Comparison of ENCODE assay signal across 9 cellular contexts in the genomic region with DNA sequence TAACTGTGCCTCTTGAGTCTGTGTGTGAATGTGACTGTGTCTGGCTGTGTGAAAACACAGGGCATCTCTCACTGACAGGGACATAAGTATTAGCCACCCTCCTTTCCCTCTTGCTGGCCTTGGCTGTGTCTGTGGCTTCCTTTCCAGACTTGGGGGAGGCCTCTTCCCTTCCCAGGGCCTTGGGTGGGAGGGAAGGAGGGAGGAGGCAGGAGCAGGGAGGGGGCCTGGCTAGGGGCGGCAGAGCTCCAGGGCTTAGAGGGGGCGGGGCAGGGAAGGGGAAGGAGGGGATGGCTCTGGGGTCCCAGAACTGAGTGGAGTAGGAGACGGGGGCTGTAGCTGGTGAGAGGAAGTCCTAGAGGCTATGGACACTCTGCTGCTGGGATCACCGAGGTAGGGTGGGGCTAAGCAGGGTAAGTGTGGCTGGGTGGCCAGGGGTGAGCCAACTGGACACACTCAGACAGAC. TPM values are rescaled to one million over a fixed set of nuclear protein-coding genes. Genes with fewer than 3 reads are reported as not detected.
DNase-seq lines count a peak whose midpoint lies in the region; ATAC-seq and TF ChIP-seq lines count a peak whose summit lies in the region.
"Had no signal": no experiment of that assay in that cellular context is flagged by ENCODE, and none has a peak within 500 bp of the region (broad histone marks: within the 10 kb centered on the region; RNA-seq: fewer than 3 reads in every experiment).

No MANE protein-coding gene starts in this region.

- no peak for TF ChIP-seq POLR2A in esophagus muscularis mucosa (IDR thresholded peaks at IDR 0.05; ENCODE audit: low read depth)

- H3K27ac Mint-ChIP-seq in activated T-helper 2 cell treated with anti-CD3 and anti-CD28 coated beads, Interferon-gamma antibody, Interleukin-2, Interleukin-4, amounts not matched to agents 10 μg/mL and 5 μg/mL and 100 μg/mL, durations not matched to agents 14 hours and 24 hours and 36 hours: no peak overlapping the region

- H3K4me3 ChIP-seq in A673 (ENCODE audit: low read depth, low read length, poor library complexity, severe bottlenecking) (no peak overlapping the region), esophagus muscularis mucosa (peak overlapping the region in 3 of 4 donors; percentile 24 to 58 (median 51)), neuronal stem cell (ENCODE audit: low read length in 2 of 2) (no peak overlapping the region)

- H2AK5ac ChIP-seq in neuronal stem cell (ENCODE audit: low read depth, low read length): peak overlapping the region; percentile 77

- H3K18ac ChIP-seq in neuronal stem cell (ENCODE audit: low read length): peak overlapping the region; percentile 92

- H3K36me3 ChIP-seq in A673 (ENCODE audit: insufficient read depth, low read length, poor library complexity, severe bottlenecking) (peaks cover 8% of the 10 kb centered on the region), esophagus muscularis mucosa (peaks cover 10 to 29% (median 19%) of the 10 kb centered on the region in 4 donors), neuronal stem cell (replicated peaks in 1 of 2; ENCODE audit: control insufficient read depth in 2 of 2, insufficient read depth in 2 of 2, low read length in 2 of 2) (peaks cover 12 to 16% of the 10 kb centered on the region in 2 donors)

- no peak overlapping the region for H4K91ac ChIP-seq in neuronal stem cell (ENCODE audit: low read depth, low read length, poor library complexity)

- H2BK120ac ChIP-seq in neuronal stem cell (ENCODE audit: low read depth, low read length): peak overlapping the region; percentile 32

- intact Hi-C loops in A673 (cut with micrococcal nuclease; ENCODE audit: unreplicated experiment) (no loop called here), esophagus muscularis mucosa (cut with DNase I) (loop anchor here (10.0 kb wide), 1 partner anchor 59 kb away; no protein-coding TSS in a partner anchor)
- intact Hi-C loops in activated T-helper 2 cell treated with anti-CD3 and anti-CD28 coated beads, Interferon-gamma antibody, Interleukin-2, Interleukin-4, amounts not matched to agents 10 μg/mL and 5 μg/mL and 100 μg/mL, durations not matched to agents 14 hours and 24 hours and 36 hours (cut with micrococcal nuclease): no loop called here

- DNase-seq in A673 (ENCODE audit: low spot score): peak; percentile 32
- DNase-seq in NCI-H1694 (lab: John Stamatoyannopoulos, UW): peak; percentile 42
- no peak for DNase-seq in esophagus muscularis mucosa (ENCODE audit: extremely low spot score)
- DNase-seq in neuronal stem cell (ENCODE audit: low spot score): no peak
- no peak for DNase-seq in stimulated activated CD8-positive, alpha-beta memory T cell treated with anti-CD3 and anti-CD28 coated beads, Interleukin-4, amount 100 ng/mL, for 48 hours
- no peak for DNase-seq in activated T-helper 2 cell treated with anti-CD3 and anti-CD28 coated beads, Interferon-gamma antibody, Interleukin-2, Interleukin-4, amounts not matched to agents 10 μg/mL and 5 μg/mL and 100 μg/mL, durations not matched to agents 14 hours and 24 hours and 36 hours (ENCODE audit: low spot score)
- DNase-seq in NCI-H2196 treated with DMSO at 0.1 percent for 48 hours (lab: John Stamatoyannopoulos, UW; ENCODE audit: unreplicated experiment): no peak
- DNase-seq: CD4-positive, alpha-beta T cell had no signal

- peaks cover 26% of the 10 kb centered on the region for H3K36me3 Mint-ChIP-seq in activated T-helper 2 cell treated with anti-CD3 and anti-CD28 coated beads, Interferon-gamma antibody, Interleukin-2, Interleukin-4, amounts not matched to agents 10 μg/mL and 5 μg/mL and 100 μg/mL, durations not matched to agents 14 hours and 24 hours and 36 hours (ENCODE audit: low read depth)

- peak overlapping the region; percentile 80 for H2BK15ac ChIP-seq in neuronal stem cell (ENCODE audit: low read length)

- POLR2A ChIA-PET in A673 (lab: Charles Lee; ENCODE audit: low non-redundant PET): no interaction called here

- TF ChIP-seq CTCF in A673 (conservative IDR thresholded peaks at IDR 0.05; ENCODE audit: low read depth, low read length): no peak
- no peak for TF ChIP-seq CTCF in esophagus muscularis mucosa (IDR thresholded peaks at IDR 0.05)

- H3K4me2 ChIP-seq in neuronal stem cell (ENCODE audit: insufficient read depth, low read length, poor library complexity, severe bottlenecking): peak overlapping the region; percentile 20

- H3K27me3 Mint-ChIP-seq in activated T-helper 2 cell treated with anti-CD3 and anti-CD28 coated beads, Interferon-gamma antibody, Interleukin-2, Interleukin-4, amounts not matched to agents 10 μg/mL and 5 μg/mL and 100 μg/mL, durations not matched to agents 14 hours and 24 hours and 36 hours (ENCODE audit: low read depth): no peaks in the 10 kb centered on the region
- H3K27me3 Mint-ChIP-seq: CD4-positive, alpha-beta T cell had no signal

- no peaks in the 10 kb centered on the region for H3K9me3 ChIP-seq in A673 (ENCODE audit: low read depth, low read length, poor library complexity, severe bottlenecking)
- H3K9me3 ChIP-seq in esophagus muscularis mucosa: no peaks in the 10 kb centered on the region
- no peaks in the 10 kb centered on the region for H3K9me3 ChIP-seq in neuronal stem cell (replicated peaks in 1 of 2; ENCODE audit: control insufficient read depth in 2 of 2, insufficient read depth in 1 of 2, low read depth in 1 of 2, low read length in 2 of 2)

- no peak overlapping the region for H3K14ac ChIP-seq in neuronal stem cell (ENCODE audit: low read length)

- no peaks in the 10 kb centered on the region for H3K9me3 Mint-ChIP-seq in activated T-helper 2 cell treated with anti-CD3 and anti-CD28 coated beads, Interferon-gamma antibody, Interleukin-2, Interleukin-4, amounts not matched to agents 10 μg/mL and 5 μg/mL and 100 μg/mL, durations not matched to agents 14 hours and 24 hours and 36 hours
- H3K9me3 Mint-ChIP-seq: CD4-positive, alpha-beta T cell had no signal

- CTCF ChIA-PET in A673 (lab: Charles Lee): no interaction called here

- H3K27me3 ChIP-seq in A673 (replicated peaks; ENCODE audit: insufficient read depth, low read depth, low read length, poor library complexity) (no peaks in the 10 kb centered on the region), esophagus muscularis mucosa (no peaks in the 10 kb centered on the region), neuronal stem cell (ENCODE audit: control insufficient read depth in 3 of 3, insufficient read depth in 3 of 3, low read depth in 1 of 3, low read length in 3 of 3) (no peaks in the 10 kb centered on the region)

- BruUV-seq in A673 (replicated peaks; lab: Mats Ljungman, UMichigan): no TSS peak

- WGBS in esophagus muscularis mucosa: 26% methylated on average over 4 of the region's 4 CpGs
- WGBS in neuronal stem cell (ENCODE audit: extremely low coverage in 2 of 2, insufficient read length in 2 of 2, insufficient replicate concordance in 1 of 2), 2 donors: no CpG with 5 or more reads among the region's 4 CpGs

- peak overlapping the region; percentile 49 for H2BK5ac ChIP-seq in neuronal stem cell (ENCODE audit: low read length)

- peak overlapping the region; percentile 79 for H3K9ac ChIP-seq in neuronal stem cell (ENCODE audit: low read depth, low read length, poor library complexity)

- H3K27ac ChIP-seq in A673 (ENCODE audit: low read depth, low read length, poor library complexity, severe bottlenecking) (peak overlapping the region; percentile 74), esophagus muscularis mucosa (replicated peaks in 1 of 4) (peak overlapping the region; percentile 80 to 83 (median 82)), neuronal stem cell (replicated peaks; ENCODE audit: low read length) (peak overlapping the region; percentile 19)

- peaks cover 1% of the 10 kb centered on the region for H3K79me1 ChIP-seq in neuronal stem cell (ENCODE audit: low read depth, low read length)

- H3K4me1 Mint-ChIP-seq in activated T-helper 2 cell treated with anti-CD3 and anti-CD28 coated beads, Interferon-gamma antibody, Interleukin-2, Interleukin-4, amounts not matched to agents 10 μg/mL and 5 μg/mL and 100 μg/mL, durations not matched to agents 14 hours and 24 hours and 36 hours (ENCODE audit: low read depth): peaks cover 20% of the 10 kb centered on the region

- H3K4me1 ChIP-seq in A673 (ENCODE audit: insufficient read depth, low read length, poor library complexity, severe bottlenecking) (peaks cover 25% of the 10 kb centered on the region), esophagus muscularis mucosa (peaks cover 45 to 61% (median 54%) of the 10 kb centered on the region in 4 donors), neuronal stem cell (ENCODE audit: control insufficient read depth in 2 of 2, insufficient read depth in 1 of 2, low read depth in 1 of 2, low read length in 2 of 2) (peaks cover 30 to 31% of the 10 kb centered on the region in 2 donors)

- no peak overlapping the region for H3K23ac ChIP-seq in neuronal stem cell (ENCODE audit: low read depth, low read length, poor library complexity)

- H2AFZ ChIP-seq in neuronal stem cell (ENCODE audit: low read length): peak overlapping the region; percentile 36

- no peak overlapping the region for H2BK12ac ChIP-seq in neuronal stem cell (ENCODE audit: low read length)

- no peak overlapping the region for H3K4me3 Mint-ChIP-seq in activated T-helper 2 cell treated with anti-CD3 and anti-CD28 coated beads, Interferon-gamma antibody, Interleukin-2, Interleukin-4, amounts not matched to agents 10 μg/mL and 5 μg/mL and 100 μg/mL, durations not matched to agents 14 hours and 24 hours and 36 hours (ENCODE audit: low read depth)
- H3K4me3 Mint-ChIP-seq: CD4-positive, alpha-beta T cell had no signal

- no peak for ATAC-seq in GM18907 (IDR thresholded peaks at IDR 0.05; ENCODE audit: unreplicated experiment)

- H3K4ac ChIP-seq in neuronal stem cell (ENCODE audit: low read length): no peak overlapping the region

- no peak for TF ChIP-seq EP300 in esophagus muscularis mucosa (IDR thresholded peaks at IDR 0.05)

- no peak overlapping the region for H4K8ac ChIP-seq in neuronal stem cell (ENCODE audit: low read depth, low read length)

RNA-seq across cellular contexts. Expression of a gene that starts 1.7 kb away (rescaled TPM):
- total RNA-seq in A673 (2021) (5.6 and 12.1 TPM in 2 replicates), esophagus muscularis mucosa (10 to 100 TPM; 33.0 to 40.2 (median 33.9) TPM)
- polyA plus RNA-seq in neuronal stem cell (2013, experiment 1 of 2): 11.9 TPM
- 11.4 TPM for polyA plus RNA-seq in neuronal stem cell (2013, experiment 2 of 2)
- total RNA-seq in activated T-helper 2 cell treated with anti-CD3 and anti-CD28 coated beads, Interferon-gamma antibody, Interleukin-2, Interleukin-4, amounts not matched to agents 10 μg/mL and 5 μg/mL and 100 μg/mL, durations not matched to agents 14 hours and 24 hours and 36 hours: 27.4 and 33.8 TPM in 2 replicates

RNA-seq across cellular contexts. Expression of a gene that starts 7.2 kb away (rescaled TPM):
- total RNA-seq in A673 (2021) (27.6 and 37.6 TPM in 2 replicates), esophagus muscularis mucosa (10 to 100 TPM; 15.9 to 34.7 (median 22.9) TPM)
- 36.4 TPM for polyA plus RNA-seq in neuronal stem cell (2013, experiment 1 of 2)
- 37.7 TPM for polyA plus RNA-seq in neuronal stem cell (2013, experiment 2 of 2)
- 74.3 and 78.4 TPM in 2 replicates for total RNA-seq in activated T-helper 2 cell treated with anti-CD3 and anti-CD28 coated beads, Interferon-gamma antibody, Interleukin-2, Interleukin-4, amounts not matched to agents 10 μg/mL and 5 μg/mL and 100 μg/mL, durations not matched to agents 14 hours and 24 hours and 36 hours

RNA-seq across cellular contexts. Expression of a gene that starts 8.8 kb away (rescaled TPM):
- total RNA-seq in A673 (2021): not detected in 2 replicates
- not detected for total RNA-seq in esophagus muscularis mucosa
- 0.49 TPM for polyA plus RNA-seq in neuronal stem cell (2013, experiment 1 of 2)
- polyA plus RNA-seq in neuronal stem cell (2013, experiment 2 of 2): 0.93 TPM
- 0.25 and 0.55 TPM in 2 replicates for total RNA-seq in activated T-helper 2 cell treated with anti-CD3 and anti-CD28 coated beads, Interferon-gamma antibody, Interleukin-2, Interleukin-4, amounts not matched to agents 10 μg/mL and 5 μg/mL and 100 μg/mL, durations not matched to agents 14 hours and 24 hours and 36 hours
- total RNA-seq: CD4-positive, alpha-beta T cell had no signal

RNA-seq across cellular contexts. Expression of a gene that starts 16.1 kb away (rescaled TPM):
- total RNA-seq in A673 (2021) (165 and 172 TPM in 2 replicates), esophagus muscularis mucosa (10 to 100 TPM; 73.4 to 90.3 (median 83.9) TPM)
- polyA plus RNA-seq in neuronal stem cell (2013, experiment 1 of 2): 108 TPM
- polyA plus RNA-seq in neuronal stem cell (2013, experiment 2 of 2): 104 TPM
- 105 and 109 TPM in 2 replicates for total RNA-seq in activated T-helper 2 cell treated with anti-CD3 and anti-CD28 coated beads, Interferon-gamma antibody, Interleukin-2, Interleukin-4, amounts not matched to agents 10 μg/mL and 5 μg/mL and 100 μg/mL, durations not matched to agents 14 hours and 24 hours and 36 hours

RNA-seq across cellular contexts. Expression of a gene that starts 24.8 kb away (rescaled TPM):
- total RNA-seq in A673 (2021): not detected in 2 replicates
- total RNA-seq in esophagus muscularis mucosa: not detected
- 19.3 TPM for polyA plus RNA-seq in neuronal stem cell (2013, experiment 1 of 2)
- polyA plus RNA-seq in neuronal stem cell (2013, experiment 2 of 2): 19.1 TPM
- 0.14 and 0.21 TPM in 2 replicates for total RNA-seq in activated T-helper 2 cell treated with anti-CD3 and anti-CD28 coated beads, Interferon-gamma antibody, Interleukin-2, Interleukin-4, amounts not matched to agents 10 μg/mL and 5 μg/mL and 100 μg/mL, durations not matched to agents 14 hours and 24 hours and 36 hours

Comparison
In these comparisons a context has a peak if more than half of its experiments do, and no peak if none do; other contexts are left out.
1. DNase-seq: peak in A673 (single experiment) and NCI-H1694 (single experiment); none in esophagus muscularis mucosa (single experiment), neuronal stem cell (single experiment), stimulated activated CD8-positive, alpha-beta memory T cell treated with anti-CD3 and anti-CD28 coated beads, Interleukin-4, amount 100 ng/mL, for 48 hours (single experiment), activated T-helper 2 cell treated with anti-CD3 and anti-CD28 coated beads, Interferon-gamma antibody, Interleukin-2, Interleukin-4, amounts not matched to agents 10 μg/mL and 5 μg/mL and 100 μg/mL, durations not matched to agents 14 hours and 24 hours and 36 hours (single experiment) and NCI-H2196 treated with DMSO at 0.1 percent for 48 hours (single experiment).
2. H3K27ac ChIP-seq: peak in every context shown above with its lines; median percentile 82 in esophagus muscularis mucosa; 74 in A673; 19 in neuronal stem cell.
3. H3K4me3 ChIP-seq: peak in esophagus muscularis mucosa (3 of 4); none in A673 (single experiment) and neuronal stem cell (0 of 2).